ENCODE assay signal across 9 cellular contexts in genomic region chr12:67496616-67497015, GRCh38.
"Had no signal": no experiment of that assay in that cellular context is flagged by ENCODE, and none has a peak within 500 bp of the region (broad histone marks: within the 10 kb centered on the region; RNA-seq: fewer than 3 reads in every experiment).

No MANE protein-coding gene starts in this region.

- ATAC-seq: HCT116, HepG2 had no signal

- H3K4me3 ChIP-seq: GM23248, HAP-1 had no signal

- H3K4me3 Mint-ChIP-seq: HFFc6, IgD-negative memory B cell had no signal

- H3K27ac Mint-ChIP-seq: HFFc6, IgD-negative memory B cell had no signal

- DNase-seq: GM23248, GOT3, H7, HFFc6, KBM-7 had no signal

- H3K27me3 Mint-ChIP-seq: IgD-negative memory B cell had no signal
